In genomic region chr1:201002510-201002909, GRCh38 we compare ENCODE assay signal across 17 cellular contexts. TPM values are rescaled to one million over a fixed set of nuclear protein-coding genes. Genes with fewer than 3 reads are reported as not detected.
DNase-seq lines count a peak whose midpoint lies in the region; ATAC-seq, FAIRE-seq and TF ChIP-seq lines count a peak whose summit lies in the region.
"Had no signal": no experiment of that assay in that cellular context is flagged by ENCODE, and none has a peak within 500 bp of the region (broad histone marks: within the 10 kb centered on the region; RNA-seq: fewer than 3 reads in every experiment).

No MANE protein-coding gene starts in this region.

- CTCF ChIA-PET in A673 (lab: Charles Lee) (no interaction called here), HEK293T (lab: Yijun Ruan, JAX) (no interaction called here)

- H3K4me1 ChIP-seq in small intestine (ENCODE audit: control insufficient read depth in 2 of 2, insufficient read depth in 1 of 2, low read depth in 1 of 2, low read length in 1 of 2), result no peaks in the 10 kb centered on the region
- H3K4me1 ChIP-seq in A673 (ENCODE audit: insufficient read depth, low read length, poor library complexity, severe bottlenecking), result no peaks in the 10 kb centered on the region
- H3K4me1 ChIP-seq in tibial nerve, result no peaks in the 10 kb centered on the region
- H3K4me1 ChIP-seq: Caco-2 had no signal

- H3K36me3 ChIP-seq in small intestine (ENCODE audit: control insufficient read depth in 2 of 2, insufficient read depth in 2 of 2, low read length in 2 of 2) (peaks cover 0 to 10% of the 10 kb centered on the region in 2 donors), A673 (ENCODE audit: insufficient read depth, low read length, poor library complexity, severe bottlenecking) (no peaks in the 10 kb centered on the region), tibial nerve (peaks cover 0 to 22% (median 0%) of the 10 kb centered on the region in 3 donors)

- no peak overlapping the region for H3K4me3 Mint-ChIP-seq in activated naive CD8-positive, alpha-beta T cell treated with anti-CD3 and anti-CD28 coated beads, Interleukin-2, amount 50 U/mL, for 24 hours

- H3K9me3 Mint-ChIP-seq in activated naive CD8-positive, alpha-beta T cell treated with anti-CD3 and anti-CD28 coated beads, Interleukin-2, amount 50 U/mL, for 24 hours, result no peaks in the 10 kb centered on the region

- DNase-seq in activated CD4-positive, alpha-beta T cell treated with anti-CD3 and anti-CD28 coated beads for 48 hours, result peak; percentile 21
- no peak for DNase-seq in activated CD4-positive, alpha-beta T cell treated with anti-CD3 and anti-CD28 coated beads, Interleukin-2, amount 50 U/mL, for 4 hours
- DNase-seq in D721Med (ENCODE audit: insufficient read length, low spot score), result no peak
- DNase-seq in activated naive CD8-positive, alpha-beta T cell treated with anti-CD3 and anti-CD28 coated beads, Interleukin-2, amount 50 U/mL, for 24 hours, result no peak
- DNase-seq in small intestine, result peak; percentile 92
- DNase-seq in A673 (ENCODE audit: low spot score), result no peak
- DNase-seq in tibial nerve (ENCODE audit: low spot score in 2 of 2), result no peak
- no peak for DNase-seq in HEK293T (ENCODE audit: extremely low spot score)
- DNase-seq: 8988T, C1 segment of cervical spinal cord, Caco-2, H7, MM.1S, NCI-H1105, NCI-H1694 treated with DMSO at 0.1 percent for 48 hours, NCI-H748 treated with DMSO at 0.1 percent for 48 hours, PC-3 had no signal

- POLR2A ChIA-PET in A673 (lab: Charles Lee; ENCODE audit: low non-redundant PET) (no interaction called here), HEK293T (lab: Yijun Ruan, JAX) (no interaction called here)

- peak; percentile 90 for ATAC-seq in activated naive CD8-positive, alpha-beta T cell treated with anti-CD3 and anti-CD28 coated beads, Interleukin-2, amount 50 U/mL, for 24 hours
- ATAC-seq: PC-3 had no signal

- H3K4me3 ChIP-seq in small intestine (ENCODE audit: low read depth in 1 of 2, low read length in 2 of 2) (no peak overlapping the region), A673 (ENCODE audit: low read depth, low read length, poor library complexity, severe bottlenecking) (no peak overlapping the region), tibial nerve (no peak overlapping the region)

- H3K27me3 Mint-ChIP-seq in activated naive CD8-positive, alpha-beta T cell treated with anti-CD3 and anti-CD28 coated beads, Interleukin-2, amount 50 U/mL, for 24 hours, result no peaks in the 10 kb centered on the region

- H3K27ac ChIP-seq in small intestine (ENCODE audit: low read depth in 1 of 2, low read length in 1 of 2) (no peak overlapping the region), A673 (ENCODE audit: low read depth, low read length, poor library complexity, severe bottlenecking) (no peak overlapping the region), tibial nerve (no peak overlapping the region)

- no peak for TF ChIP-seq EP300 in tibial nerve (IDR thresholded peaks at IDR 0.05)

- peaks cover 36% of the 10 kb centered on the region for H3K36me3 Mint-ChIP-seq in activated naive CD8-positive, alpha-beta T cell treated with anti-CD3 and anti-CD28 coated beads, Interleukin-2, amount 50 U/mL, for 24 hours (ENCODE audit: low read depth)

- FAIRE-seq in D721Med (lab: Jason Lieb, UNC) (peak; percentile 51), small intestine (lab: Jason Lieb, UNC) (no peak)

- TF ChIP-seq CTCF in D721Med (IDR thresholded peaks at IDR 0.05; ENCODE audit: insufficient read depth, missing control alignments) (no peak), A673 (conservative IDR thresholded peaks at IDR 0.05; ENCODE audit: low read depth, low read length) (no peak), tibial nerve (IDR thresholded peaks at IDR 0.05) (no peak)

- H3K27ac Mint-ChIP-seq in activated naive CD8-positive, alpha-beta T cell treated with anti-CD3 and anti-CD28 coated beads, Interleukin-2, amount 50 U/mL, for 24 hours, result peak overlapping the region; percentile 53

- no peaks in the 10 kb centered on the region for H3K27me3 ChIP-seq in small intestine (ENCODE audit: control insufficient read depth in 2 of 2, insufficient read depth in 2 of 2, low read length in 2 of 2)
- no peaks in the 10 kb centered on the region for H3K27me3 ChIP-seq in A673 (replicated peaks; ENCODE audit: insufficient read depth, low read depth, low read length, poor library complexity)
- H3K27me3 ChIP-seq in tibial nerve, result no peaks in the 10 kb centered on the region

- H3K9me3 ChIP-seq in small intestine (ENCODE audit: control insufficient read depth, low read depth), result no peaks in the 10 kb centered on the region
- H3K9me3 ChIP-seq in A673 (ENCODE audit: low read depth, low read length, poor library complexity, severe bottlenecking), result no peaks in the 10 kb centered on the region
- H3K9me3 ChIP-seq in tibial nerve, result no peaks in the 10 kb centered on the region
- H3K9me3 ChIP-seq: Caco-2 had no signal

- BruUV-seq in A673 (replicated peaks; lab: Mats Ljungman, UMichigan), result no TSS peak

- no peak for TF ChIP-seq POLR2A in tibial nerve (IDR thresholded peaks at IDR 0.05)

- intact Hi-C loops in A673 (cut with micrococcal nuclease; ENCODE audit: unreplicated experiment), result no loop called here

- 70 to 94% (median 82%) methylated on average over 1 of the region's 1 CpG for WGBS in small intestine, 3 donors
- WGBS in tibial nerve, 2 donors, result 97 to 100% methylated on average over 1 of the region's 1 CpG

- H3K4me1 Mint-ChIP-seq in activated naive CD8-positive, alpha-beta T cell treated with anti-CD3 and anti-CD28 coated beads, Interleukin-2, amount 50 U/mL, for 24 hours, result peaks cover 15% of the 10 kb centered on the region

TF ChIP-seq in HEK293T, 16 proteins besides CTCF, POLR2A, EP300 and RAD21:
- no peak for TF ChIP-seq BHLHE40 (IDR thresholded peaks at IDR 0.05; ENCODE audit: borderline replicate concordance)
TF ChIP-seq in HEK293T: peak in this region for 0.

RNA-seq across cellular contexts. Expression of gene KIF21B, which starts 21.0 kb away (rescaled TPM):
- polyA plus RNA-seq in small intestine, result 10 to 100 TPM in 1 of 3 donors, 1 to 10 TPM in 1, under 1 TPM in 1; 0.89 to 12.9 (median 2.4) TPM
- total RNA-seq in A673 (2021) (0.60 and 1.5 TPM in 2 replicates), tibial nerve (1 to 10 TPM in 3 of 4 donors, under 1 TPM in 1; 0.84 to 3.3 (median 2.6) TPM)

Comparison
In these comparisons a context has a peak if more than half of its experiments do, and no peak if none do; other contexts are left out.
1. DNase-seq: peak in activated CD4-positive, alpha-beta T cell treated with anti-CD3 and anti-CD28 coated beads for 48 hours (single experiment) and small intestine (single experiment); none in activated CD4-positive, alpha-beta T cell treated with anti-CD3 and anti-CD28 coated beads, Interleukin-2, amount 50 U/mL, for 4 hours (0 of 2), D721Med (single experiment), activated naive CD8-positive, alpha-beta T cell treated with anti-CD3 and anti-CD28 coated beads, Interleukin-2, amount 50 U/mL, for 24 hours (single experiment), A673 (single experiment), tibial nerve (0 of 2) and HEK293T (single experiment).